Comparison of ENCODE assay signal across 22 cellular contexts in the genomic region with DNA sequence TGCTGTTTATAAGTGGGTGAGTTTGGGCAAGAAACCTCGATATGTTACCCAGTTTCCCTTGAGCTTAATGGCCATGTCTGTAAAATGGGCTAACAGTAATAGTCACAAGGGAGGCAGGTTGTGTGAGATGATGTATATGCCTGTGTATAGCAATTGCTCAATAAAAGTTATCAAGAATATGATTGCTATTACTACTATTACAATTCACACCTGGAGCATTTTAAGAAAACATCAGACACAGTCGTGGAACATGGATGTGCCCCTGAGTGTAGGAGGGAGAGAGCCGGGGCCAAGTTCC.
"Had no signal": no experiment of that assay in that cellular context is flagged by ENCODE, and none has a peak within 500 bp of the region (broad histone marks: within the 10 kb centered on the region; RNA-seq: fewer than 3 reads in every experiment).

No MANE protein-coding gene starts in this region.

- H3K27ac Mint-ChIP-seq: activated CD4-positive, alpha-beta T cell treated with anti-CD3 and anti-CD28 coated beads, Interleukin-2, amount 10 ng/mL, durations not matched to agents 7 days and 5 days; activated naive CD8-positive, alpha-beta T cell treated with anti-CD3 and anti-CD28 coated beads for 36 hours; endodermal cell had no signal

- H3K27me3 Mint-ChIP-seq: activated CD4-positive, alpha-beta T cell treated with anti-CD3 and anti-CD28 coated beads, Interleukin-2, amount 10 ng/mL, durations not matched to agents 7 days and 5 days; naive B cell had no signal

- H3K9me3 Mint-ChIP-seq: activated CD4-positive, alpha-beta T cell treated with anti-CD3 and anti-CD28 coated beads, Interleukin-2, amount 10 ng/mL, durations not matched to agents 7 days and 5 days; activated naive CD8-positive, alpha-beta T cell treated with anti-CD3 and anti-CD28 coated beads for 36 hours; endodermal cell; naive B cell; neural progenitor cell had no signal

- H3K4me3 Mint-ChIP-seq: activated CD4-positive, alpha-beta T cell treated with anti-CD3 and anti-CD28 coated beads, Interleukin-2, amount 10 ng/mL, durations not matched to agents 7 days and 5 days; activated naive CD8-positive, alpha-beta T cell treated with anti-CD3 and anti-CD28 coated beads for 36 hours; endodermal cell; naive B cell; neural progenitor cell had no signal

- H3K27me3 ChIP-seq: breast epithelium, colonic mucosa, esophagus squamous epithelium, gastrocnemius medialis, neural progenitor cell, stomach, suprapubic skin, tibial nerve had no signal

- DNase-seq: activated CD4-positive, alpha-beta T cell treated with anti-CD3 and anti-CD28 coated beads, Interleukin-2, amount 10 ng/mL, durations not matched to agents 7 days and 5 days; activated naive CD4-positive, alpha-beta T cell treated with Interleukin-2 at 50 U/mL for 16 hours; activated naive CD8-positive, alpha-beta T cell treated with anti-CD3 and anti-CD28 coated beads for 36 hours; colonic mucosa; endodermal cell; esophagus squamous epithelium; gastrocnemius medialis; head of caudate nucleus; hypothalamus; islet precursor cell; left cardiac atrium; naive B cell; stimulated activated CD4-positive, alpha-beta T cell treated with anti-CD3 and anti-CD28 coated beads, Interleukin-12 subunit alpha, Interleukin-12 subunit beta, amount 100 ng/mL, for 4 hours; stimulated activated CD4-positive, alpha-beta T cell treated with anti-CD3 and anti-CD28 coated beads, Interleukin-4, amount 100 ng/mL, for 4 hours; stomach had no signal

- H3K4me1 ChIP-seq: breast epithelium, colonic mucosa, esophagus squamous epithelium, gastrocnemius medialis, neural progenitor cell, prostate gland, stomach, suprapubic skin, tibial nerve had no signal

- H3K36me3 ChIP-seq: breast epithelium, colonic mucosa, esophagus squamous epithelium, gastrocnemius medialis, neural progenitor cell, prostate gland, stomach, suprapubic skin, tibial nerve had no signal

- H3K36me3 Mint-ChIP-seq: activated naive CD8-positive, alpha-beta T cell treated with anti-CD3 and anti-CD28 coated beads for 36 hours; naive B cell; neural progenitor cell had no signal

- ATAC-seq: activated CD4-positive, CD25-positive, alpha-beta regulatory T cell treated with anti-CD3 and anti-CD28 coated beads, Interleukin-2, amount 50 U/mL, for 24 hours; gastrocnemius medialis; left cardiac atrium; SK-N-SH treated with all-trans-retinoic acid at 6 μM for 48 hours had no signal

- H3K4me3 ChIP-seq: breast epithelium, colonic mucosa, esophagus squamous epithelium, gastrocnemius medialis, neural progenitor cell, prostate gland, stomach, suprapubic skin, tibial nerve had no signal

- H3K9me3 ChIP-seq: breast epithelium, colonic mucosa, esophagus squamous epithelium, gastrocnemius medialis, prostate gland, stomach, suprapubic skin, tibial nerve had no signal

- H3K27ac ChIP-seq: breast epithelium, colonic mucosa, esophagus squamous epithelium, gastrocnemius medialis, neural progenitor cell, prostate gland, stomach, suprapubic skin, tibial nerve had no signal
